13 cellular contexts compared by ENCODE assay signal in genomic region chr17:4195306-4195705, GRCh38. TPM values are rescaled to one million over a fixed set of nuclear protein-coding genes. Genes with fewer than 3 reads are reported as not detected.
DNase-seq lines count a peak whose midpoint lies in the region; ATAC-seq and TF ChIP-seq lines count a peak whose summit lies in the region.
"Had no signal": no experiment of that assay in that cellular context is flagged by ENCODE, and none has a peak within 500 bp of the region (broad histone marks: within the 10 kb centered on the region; RNA-seq: fewer than 3 reads in every experiment).

No MANE protein-coding gene starts in this region.

- no peaks in the 10 kb centered on the region for H3K27me3 ChIP-seq in thoracic aorta (replicated peaks; ENCODE audit: insufficient read depth)
- H3K27me3 ChIP-seq: breast epithelium, upper lobe of left lung had no signal

- H3K4me3 ChIP-seq in fibroblast of villous mesenchyme (ENCODE audit: low read depth, low read length) (no peak overlapping the region), thoracic aorta (peak overlapping the region; percentile 33)
- H3K4me3 ChIP-seq: breast epithelium, upper lobe of left lung had no signal

- no peaks in the 10 kb centered on the region for H3K4me1 Mint-ChIP-seq in activated CD4-positive, alpha-beta memory T cell treated with anti-CD3 and anti-CD28 coated beads, Interleukin-2, amount 10 ng/mL, durations not matched to agents 7 days and 5 days
- peaks cover 4% of the 10 kb centered on the region for H3K4me1 Mint-ChIP-seq in activated CD4-positive, alpha-beta memory T cell treated with anti-CD3 and anti-CD28 coated beads for 36 hours (ENCODE audit: low read depth)
- H3K4me1 Mint-ChIP-seq in activated T-helper 2 cell treated with anti-CD3 and anti-CD28 coated beads, Interferon-gamma antibody, Interleukin-2, Interleukin-4, amounts not matched to agents 10 μg/mL and 5 μg/mL and 100 μg/mL, durations not matched to agents 14 hours and 24 hours and 36 hours (ENCODE audit: low read depth) = peaks cover 7% of the 10 kb centered on the region

- peak overlapping the region; percentile 5 for H3K27ac Mint-ChIP-seq in activated CD4-positive, alpha-beta memory T cell treated with anti-CD3 and anti-CD28 coated beads, Interleukin-2, amount 10 ng/mL, durations not matched to agents 7 days and 5 days
- H3K27ac Mint-ChIP-seq in activated CD4-positive, alpha-beta memory T cell treated with anti-CD3 and anti-CD28 coated beads for 36 hours = no peak overlapping the region
- H3K27ac Mint-ChIP-seq in activated T-helper 2 cell treated with anti-CD3 and anti-CD28 coated beads, Interferon-gamma antibody, Interleukin-2, Interleukin-4, amounts not matched to agents 10 μg/mL and 5 μg/mL and 100 μg/mL, durations not matched to agents 14 hours and 24 hours and 36 hours = peak overlapping the region; percentile 2

- H3K9me3 ChIP-seq in thoracic aorta = no peaks in the 10 kb centered on the region
- H3K9me3 ChIP-seq: breast epithelium, upper lobe of left lung had no signal

- intact Hi-C loops in activated CD4-positive, alpha-beta memory T cell treated with anti-CD3 and anti-CD28 coated beads for 36 hours (cut with micrococcal nuclease) = loop anchor here (5.0 kb wide), 1 partner anchor 217 kb away; no protein-coding TSS in a partner anchor
- intact Hi-C loops in activated T-helper 2 cell treated with anti-CD3 and anti-CD28 coated beads, Interferon-gamma antibody, Interleukin-2, Interleukin-4, amounts not matched to agents 10 μg/mL and 5 μg/mL and 100 μg/mL, durations not matched to agents 14 hours and 24 hours and 36 hours (cut with micrococcal nuclease) = no loop called here

- peaks cover 3% of the 10 kb centered on the region for H3K36me3 ChIP-seq in thoracic aorta
- H3K36me3 ChIP-seq: breast epithelium had no signal

- TF ChIP-seq CTCF in fibroblast of villous mesenchyme (IDR thresholded peaks at IDR 0.05; ENCODE audit: insufficient read depth, low read depth, low read length) (no peak), thoracic aorta (IDR thresholded peaks at IDR 0.05) (no peak)

- H3K4me1 ChIP-seq in thoracic aorta (ENCODE audit: control insufficient read depth in 1 of 2, low read depth in 2 of 2) = peaks cover 11 to 39% of the 10 kb centered on the region in 2 donors
- H3K4me1 ChIP-seq: breast epithelium, upper lobe of left lung had no signal

- no peaks in the 10 kb centered on the region for H3K27me3 Mint-ChIP-seq in activated CD4-positive, alpha-beta memory T cell treated with anti-CD3 and anti-CD28 coated beads, Interleukin-2, amount 10 ng/mL, durations not matched to agents 7 days and 5 days
- no peaks in the 10 kb centered on the region for H3K27me3 Mint-ChIP-seq in activated CD4-positive, alpha-beta memory T cell treated with anti-CD3 and anti-CD28 coated beads for 36 hours
- no peaks in the 10 kb centered on the region for H3K27me3 Mint-ChIP-seq in activated T-helper 2 cell treated with anti-CD3 and anti-CD28 coated beads, Interferon-gamma antibody, Interleukin-2, Interleukin-4, amounts not matched to agents 10 μg/mL and 5 μg/mL and 100 μg/mL, durations not matched to agents 14 hours and 24 hours and 36 hours (ENCODE audit: low read depth)

- CTCF ChIA-PET in activated CD4-positive, alpha-beta memory T cell treated with anti-CD3 and anti-CD28 coated beads, Interleukin-2, amount 10 ng/mL, durations not matched to agents 7 days and 5 days (lab: Charles Lee) = interaction anchor here (1.0 kb wide), 1 partner anchor 220 kb away, joined by 3 read pairs; no protein-coding TSS in a partner anchor
- CTCF ChIA-PET in activated CD4-positive, alpha-beta memory T cell treated with anti-CD3 and anti-CD28 coated beads for 36 hours (lab: Charles Lee) = no interaction called here

- no peak for DNase-seq in activated CD4-positive, alpha-beta memory T cell treated with anti-CD3 and anti-CD28 coated beads, Interleukin-2, amount 10 ng/mL, durations not matched to agents 7 days and 5 days
- DNase-seq in activated CD4-positive, alpha-beta memory T cell treated with anti-CD3 and anti-CD28 coated beads for 36 hours = no peak
- no peak for DNase-seq in activated T-helper 2 cell treated with anti-CD3 and anti-CD28 coated beads, Interferon-gamma antibody, Interleukin-2, Interleukin-4, amounts not matched to agents 10 μg/mL and 5 μg/mL and 100 μg/mL, durations not matched to agents 14 hours and 24 hours and 36 hours (ENCODE audit: low spot score)
- DNase-seq in fibroblast of villous mesenchyme (ENCODE audit: low read depth) = peak; percentile 73
- DNase-seq in thoracic aorta (ENCODE audit: low spot score) = no peak
- no peak for DNase-seq in Ammon's horn (ENCODE audit: low spot score)
- DNase-seq in NCI-H2107 treated with DMSO at 0.1 percent for 48 hours (lab: John Stamatoyannopoulos, UW; ENCODE audit: unreplicated experiment) = no peak
- DNase-seq in T-helper 2 cell = no peak
- DNase-seq: COR-L47; occipital lobe; stimulated activated CD4-positive, alpha-beta T cell treated with anti-CD3 and anti-CD28 coated beads, Interleukin-15, amount 100 ng/mL, for 24 hours had no signal

- no peak for ATAC-seq in thoracic aorta (ENCODE audit: insufficient number of reproducible peaks, low FRiP score, low read depth)

- peaks cover 42% of the 10 kb centered on the region for H3K36me3 Mint-ChIP-seq in activated CD4-positive, alpha-beta memory T cell treated with anti-CD3 and anti-CD28 coated beads, Interleukin-2, amount 10 ng/mL, durations not matched to agents 7 days and 5 days (ENCODE audit: low read depth)
- peaks cover 25% of the 10 kb centered on the region for H3K36me3 Mint-ChIP-seq in activated CD4-positive, alpha-beta memory T cell treated with anti-CD3 and anti-CD28 coated beads for 36 hours
- H3K36me3 Mint-ChIP-seq in activated T-helper 2 cell treated with anti-CD3 and anti-CD28 coated beads, Interferon-gamma antibody, Interleukin-2, Interleukin-4, amounts not matched to agents 10 μg/mL and 5 μg/mL and 100 μg/mL, durations not matched to agents 14 hours and 24 hours and 36 hours (ENCODE audit: low read depth) = peaks cover 39% of the 10 kb centered on the region

- POLR2A ChIA-PET in activated CD4-positive, alpha-beta memory T cell treated with anti-CD3 and anti-CD28 coated beads, Interleukin-2, amount 10 ng/mL, durations not matched to agents 7 days and 5 days (lab: Charles Lee) = no interaction called here
- POLR2A ChIA-PET in activated CD4-positive, alpha-beta memory T cell treated with anti-CD3 and anti-CD28 coated beads for 36 hours (lab: Charles Lee) = no interaction called here

- H3K27ac ChIP-seq in thoracic aorta = peak overlapping the region; percentile 56 to 79
- H3K27ac ChIP-seq: upper lobe of left lung had no signal

- no peaks in the 10 kb centered on the region for H3K9me3 Mint-ChIP-seq in activated CD4-positive, alpha-beta memory T cell treated with anti-CD3 and anti-CD28 coated beads, Interleukin-2, amount 10 ng/mL, durations not matched to agents 7 days and 5 days
- H3K9me3 Mint-ChIP-seq in activated CD4-positive, alpha-beta memory T cell treated with anti-CD3 and anti-CD28 coated beads for 36 hours = no peaks in the 10 kb centered on the region
- no peaks in the 10 kb centered on the region for H3K9me3 Mint-ChIP-seq in activated T-helper 2 cell treated with anti-CD3 and anti-CD28 coated beads, Interferon-gamma antibody, Interleukin-2, Interleukin-4, amounts not matched to agents 10 μg/mL and 5 μg/mL and 100 μg/mL, durations not matched to agents 14 hours and 24 hours and 36 hours

- no peak overlapping the region for H3K4me3 Mint-ChIP-seq in activated CD4-positive, alpha-beta memory T cell treated with anti-CD3 and anti-CD28 coated beads, Interleukin-2, amount 10 ng/mL, durations not matched to agents 7 days and 5 days
- H3K4me3 Mint-ChIP-seq in activated CD4-positive, alpha-beta memory T cell treated with anti-CD3 and anti-CD28 coated beads for 36 hours = no peak overlapping the region
- no peak overlapping the region for H3K4me3 Mint-ChIP-seq in activated T-helper 2 cell treated with anti-CD3 and anti-CD28 coated beads, Interferon-gamma antibody, Interleukin-2, Interleukin-4, amounts not matched to agents 10 μg/mL and 5 μg/mL and 100 μg/mL, durations not matched to agents 14 hours and 24 hours and 36 hours (ENCODE audit: low read depth)

RNA-seq across cellular contexts. Expression of gene CYB5D2, which starts 52.3 kb away (rescaled TPM):
- 1 to 10 TPM; 7.9 to 8.6 TPM for total RNA-seq in activated CD4-positive, alpha-beta memory T cell treated with anti-CD3 and anti-CD28 coated beads, Interleukin-2, amount 10 ng/mL, durations not matched to agents 7 days and 5 days
- total RNA-seq in activated CD4-positive, alpha-beta memory T cell treated with anti-CD3 and anti-CD28 coated beads for 36 hours = 1 to 10 TPM; 6.5 to 7.1 TPM
- 5.4 and 6.0 TPM in 2 replicates for total RNA-seq in activated T-helper 2 cell treated with anti-CD3 and anti-CD28 coated beads, Interferon-gamma antibody, Interleukin-2, Interleukin-4, amounts not matched to agents 10 μg/mL and 5 μg/mL and 100 μg/mL, durations not matched to agents 14 hours and 24 hours and 36 hours
- total RNA-seq in fibroblast of villous mesenchyme = 19.4 and 19.6 TPM in 2 replicates
- 10 to 100 TPM; 28.5 to 29.8 TPM for total RNA-seq in thoracic aorta

RNA-seq across cellular contexts. Expression of gene ZZEF1, which starts 52.5 kb away (rescaled TPM):
- 10 to 100 TPM; 52.1 to 54.9 TPM for total RNA-seq in activated CD4-positive, alpha-beta memory T cell treated with anti-CD3 and anti-CD28 coated beads, Interleukin-2, amount 10 ng/mL, durations not matched to agents 7 days and 5 days
- total RNA-seq in activated CD4-positive, alpha-beta memory T cell treated with anti-CD3 and anti-CD28 coated beads for 36 hours = 10 to 100 TPM; 31.5 to 33.4 TPM
- 36.4 and 38.5 TPM in 2 replicates for total RNA-seq in activated T-helper 2 cell treated with anti-CD3 and anti-CD28 coated beads, Interferon-gamma antibody, Interleukin-2, Interleukin-4, amounts not matched to agents 10 μg/mL and 5 μg/mL and 100 μg/mL, durations not matched to agents 14 hours and 24 hours and 36 hours
- total RNA-seq in fibroblast of villous mesenchyme (43.8 and 48.4 TPM in 2 replicates), thoracic aorta (100 to 1,000 TPM in 1 of 2 donors, 10 to 100 TPM in 1; 81.0 to 117 TPM)
